ENCODE assay signal across 13 cellular contexts in the genomic region with DNA sequence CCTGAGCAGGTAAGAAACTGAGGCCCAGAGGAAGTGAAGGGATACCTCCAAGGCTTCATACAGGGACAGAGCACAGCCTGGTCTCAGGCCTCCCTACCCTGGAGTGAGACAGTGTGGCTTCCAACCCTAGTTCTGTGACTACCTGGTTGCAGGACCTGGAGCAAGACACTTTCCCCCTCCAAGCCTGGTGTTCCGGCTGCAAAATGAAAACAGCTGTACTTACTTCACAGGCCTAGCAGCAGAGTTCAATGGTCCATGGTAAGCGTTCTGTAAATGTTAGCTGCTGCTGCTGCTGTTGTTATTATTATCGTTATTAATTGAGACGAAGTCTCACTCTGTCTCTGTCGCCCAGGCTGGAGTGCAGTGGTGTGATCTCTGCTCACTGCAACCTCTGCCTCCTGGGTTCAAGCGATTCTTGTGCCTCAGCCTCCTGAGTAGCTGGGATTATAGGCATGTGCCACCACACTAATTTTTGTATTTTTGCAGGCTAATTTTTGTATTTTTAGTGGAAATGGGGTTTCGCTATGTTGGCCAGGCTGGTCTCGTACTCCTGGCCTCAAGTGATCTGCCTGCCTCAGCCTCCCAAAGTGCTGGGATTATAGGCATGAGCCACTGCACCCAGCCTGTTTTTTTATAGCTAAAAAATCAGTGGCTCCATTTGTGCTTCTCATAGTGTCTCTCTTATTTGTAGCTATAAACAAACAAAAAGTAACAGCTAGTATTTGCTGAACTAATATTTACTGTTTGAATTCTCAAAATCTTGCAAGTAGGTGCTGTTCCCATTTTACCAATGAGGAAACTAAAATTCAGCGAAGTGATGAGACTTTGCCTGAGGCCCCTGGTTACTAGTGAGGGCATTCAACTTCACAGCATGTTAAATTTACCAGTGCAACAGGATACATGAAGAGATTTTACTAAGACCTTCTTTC. TPM values are rescaled to one million over a fixed set of nuclear protein-coding genes. Genes with fewer than 3 reads are reported as not detected.
DNase-seq lines count a peak whose midpoint lies in the region; ATAC-seq and TF ChIP-seq lines count a peak whose summit lies in the region.
"Had no signal": no experiment of that assay in that cellular context is flagged by ENCODE, and none has a peak within 500 bp of the region (broad histone marks: within the 10 kb centered on the region; RNA-seq: fewer than 3 reads in every experiment).

No MANE protein-coding gene starts in this region.

- H3K27me3 ChIP-seq in thyroid gland, result no peaks in the 10 kb centered on the region
- H3K27me3 ChIP-seq: uterus had no signal

- TF ChIP-seq CTCF in activated CD8-positive, alpha-beta T cell treated with anti-CD3 and anti-CD28 coated beads for 36 hours (IDR thresholded peaks at IDR 0.05), result no peak
- TF ChIP-seq CTCF in thyroid gland (IDR thresholded peaks at IDR 0.05), result no peak

- peak overlapping the region; percentile 87 for H3K27ac Mint-ChIP-seq in activated naive CD4-positive, alpha-beta T cell treated with anti-CD3 and anti-CD28 coated beads, Interleukin-2, amount 50 U/mL, for 24 hours
- H3K27ac Mint-ChIP-seq in activated CD8-positive, alpha-beta T cell treated with anti-CD3 and anti-CD28 coated beads for 36 hours, result peak overlapping the region; percentile 97

- TF ChIP-seq POLR2A in thyroid gland (IDR thresholded peaks at IDR 0.05), result no peak

- H3K27ac ChIP-seq in thyroid gland, result peak overlapping the region; percentile 46 to 80 (median 53)
- H3K27ac ChIP-seq: SK-N-MC, uterus had no signal

- H3K27me3 Mint-ChIP-seq in activated naive CD4-positive, alpha-beta T cell treated with anti-CD3 and anti-CD28 coated beads, Interleukin-2, amount 50 U/mL, for 24 hours, result no peaks in the 10 kb centered on the region
- no peaks in the 10 kb centered on the region for H3K27me3 Mint-ChIP-seq in activated CD8-positive, alpha-beta T cell treated with anti-CD3 and anti-CD28 coated beads for 36 hours

- peaks cover 93% of the 10 kb centered on the region for H3K4me1 Mint-ChIP-seq in activated naive CD4-positive, alpha-beta T cell treated with anti-CD3 and anti-CD28 coated beads, Interleukin-2, amount 50 U/mL, for 24 hours
- H3K4me1 Mint-ChIP-seq in activated CD8-positive, alpha-beta T cell treated with anti-CD3 and anti-CD28 coated beads for 36 hours (ENCODE audit: low read depth), result peaks cover 88% of the 10 kb centered on the region

- peaks cover 45% of the 10 kb centered on the region for H3K36me3 Mint-ChIP-seq in activated naive CD4-positive, alpha-beta T cell treated with anti-CD3 and anti-CD28 coated beads, Interleukin-2, amount 50 U/mL, for 24 hours
- H3K36me3 Mint-ChIP-seq in activated CD8-positive, alpha-beta T cell treated with anti-CD3 and anti-CD28 coated beads for 36 hours (ENCODE audit: low read depth), result peaks cover 83% of the 10 kb centered on the region

- no peak for DNase-seq in activated naive CD4-positive, alpha-beta T cell (lab: John Stamatoyannopoulos, UW)
- DNase-seq in activated CD8-positive, alpha-beta T cell treated with anti-CD3 and anti-CD28 coated beads for 36 hours, result no peak
- DNase-seq in left lobe of liver (ENCODE audit: low spot score), result no peak
- no peak for DNase-seq in thyroid gland
- DNase-seq in iPS-NIHi7 (ENCODE audit: extremely low spot score), result no peak
- no peak for DNase-seq in AML-193 (lab: John Stamatoyannopoulos, UW)
- DNase-seq: stimulated activated CD4-positive, alpha-beta T cell treated with anti-CD3 and anti-CD28 coated beads, Interleukin-4, amount 100 ng/mL, for 1 hour; uterus had no signal

- POLR2A ChIA-PET in activated CD8-positive, alpha-beta T cell treated with anti-CD3 and anti-CD28 coated beads for 36 hours (lab: Charles Lee), result interaction anchor here (0.8 to 1.5 kb wide), 6 partner anchors 12 to 61 kb away, joined by 3 to 6 read pairs (median 3); no protein-coding TSS in a partner anchor

- no peaks in the 10 kb centered on the region for H3K9me3 Mint-ChIP-seq in activated naive CD4-positive, alpha-beta T cell treated with anti-CD3 and anti-CD28 coated beads, Interleukin-2, amount 50 U/mL, for 24 hours
- H3K9me3 Mint-ChIP-seq in activated CD8-positive, alpha-beta T cell treated with anti-CD3 and anti-CD28 coated beads for 36 hours, result no peaks in the 10 kb centered on the region

- no peaks in the 10 kb centered on the region for H3K9me3 ChIP-seq in thyroid gland
- H3K9me3 ChIP-seq: uterus had no signal

- H3K4me1 ChIP-seq in thyroid gland, result peaks cover 44 to 83% of the 10 kb centered on the region in 2 donors

- no peaks in the 10 kb centered on the region for H3K36me3 ChIP-seq in thyroid gland
- H3K36me3 ChIP-seq: uterus had no signal

- H3K4me3 ChIP-seq in thyroid gland (replicated peaks in 1 of 3), result no peak overlapping the region
- H3K4me3 ChIP-seq: GM12878, SK-N-MC, uterus had no signal

- intact Hi-C loops in activated CD8-positive, alpha-beta T cell treated with anti-CD3 and anti-CD28 coated beads for 36 hours (cut with micrococcal nuclease), result no loop called here
- intact Hi-C loops in thyroid gland (cut with DNase I), result no loop called here

- no peak for ATAC-seq in activated CD8-positive, alpha-beta T cell treated with anti-CD3 and anti-CD28 coated beads for 36 hours
- peak; percentile 32 for ATAC-seq in left lobe of liver
- ATAC-seq in HG03135 (IDR thresholded peaks at IDR 0.05; ENCODE audit: unreplicated experiment), result no peak
- ATAC-seq: GM12878 had no signal

- peak overlapping the region; percentile 53 for H3K4me3 Mint-ChIP-seq in activated naive CD4-positive, alpha-beta T cell treated with anti-CD3 and anti-CD28 coated beads, Interleukin-2, amount 50 U/mL, for 24 hours
- H3K4me3 Mint-ChIP-seq in activated CD8-positive, alpha-beta T cell treated with anti-CD3 and anti-CD28 coated beads for 36 hours, result no peak overlapping the region

- CTCF ChIA-PET in activated CD8-positive, alpha-beta T cell treated with anti-CD3 and anti-CD28 coated beads for 36 hours (lab: Charles Lee), result interaction anchor here (1.0 to 1.5 kb wide), 5 partner anchors 12 to 46 kb away, joined by 3 to 8 read pairs (median 5); no protein-coding TSS in a partner anchor

- WGBS in thyroid gland, 2 donors, result 64 to 82% methylated on average over 9 of the region's 9 CpGs

RNA-seq across cellular contexts. Expression of a gene that starts 41.9 kb away (rescaled TPM):
- total RNA-seq in activated CD8-positive, alpha-beta T cell treated with anti-CD3 and anti-CD28 coated beads for 36 hours, result not detected
- total RNA-seq in left lobe of liver (not detected), thyroid gland (1 to 10 TPM; 1.1 to 4.8 (median 3.4) TPM)
- total RNA-seq: GM12878, HT1080 had no signal

RNA-seq across cellular contexts. Expression of a gene that starts 43.0 kb away (rescaled TPM):
- 100 to 1,000 TPM; 182 TPM for total RNA-seq in activated CD8-positive, alpha-beta T cell treated with anti-CD3 and anti-CD28 coated beads for 36 hours
- 35.0 TPM for total RNA-seq in left lobe of liver
- 100 to 1,000 TPM; 110 to 154 (median 125) TPM for total RNA-seq in thyroid gland

RNA-seq across cellular contexts. Expression of a gene that starts 59.5 kb away (rescaled TPM):
- 100 to 1,000 TPM; 112 to 113 TPM for total RNA-seq in activated CD8-positive, alpha-beta T cell treated with anti-CD3 and anti-CD28 coated beads for 36 hours
- total RNA-seq in left lobe of liver, result 2.0 TPM
- 1 to 10 TPM in 2 of 4 donors, under 1 TPM in 2; 0.39 to 2.0 (median 0.82) TPM for total RNA-seq in thyroid gland

Comparison
In these comparisons a context has a peak if more than half of its experiments do, and no peak if none do; other contexts are left out.
1. RNA of a gene that starts 59.5 kb away (total RNA-seq): 112 to 113 TPM in activated CD8-positive, alpha-beta T cell treated with anti-CD3 and anti-CD28 coated beads for 36 hours; 2.0 TPM in left lobe of liver (single experiment) and 0.39 to 2.0 TPM in thyroid gland; every median in the first group is over 10 times any median in the second.